ENCODE assay signal across 8 cellular contexts in genomic region chr12:754871-755562, GRCh38. TPM values are rescaled to one million over a fixed set of nuclear protein-coding genes. Genes with fewer than 3 reads are reported as not detected.
DNase-seq lines count a peak whose midpoint lies in the region; TF ChIP-seq lines count a peak whose summit lies in the region.

No MANE protein-coding gene starts in this region.

- H3K36me3 ChIP-seq in ascending aorta (no peaks in the 10 kb centered on the region), stomach smooth muscle (ENCODE audit: control insufficient read depth in 2 of 2, insufficient read depth in 2 of 2, low read length in 2 of 2) (no peaks in the 10 kb centered on the region)

- peak; percentile 40; the same call in 1 of the 2 replicates for TF ChIP-seq CTCF in GM12874 (IDR thresholded peaks at IDR 0.05; ENCODE audit: insufficient read depth, low read depth, low read length)
- peak; percentile 28 to 48 (median 33) for TF ChIP-seq CTCF in ascending aorta (IDR thresholded peaks at IDR 0.05)

- intact Hi-C loops in ascending aorta (cut with DNase I): loop anchor here (2.0 to 10.0 kb wide), 4 partner anchors 52 to 840 kb away; partner anchors contain the start of genes ERC1 and FBXL14

- peak overlapping the region; percentile 43 to 82 for H3K9ac ChIP-seq in stomach smooth muscle (ENCODE audit: low read length in 2 of 2)

- DNase-seq in AML-193 (lab: John Stamatoyannopoulos, UW) (peak; percentile 92 to 93), NOMO-1 treated with dmso at 0.1 percent for 144 hours (lab: John Stamatoyannopoulos, UW; ENCODE audit: unreplicated experiment) (peak; percentile 57), ascending aorta (ENCODE audit: low spot score in 2 of 2) (no peak), inferior parietal cortex (ENCODE audit: extremely low spot score) (peak; percentile 49), ureter (ENCODE audit: low spot score) (no peak)
- no peak for DNase-seq in activated CD8-positive, alpha-beta memory T cell treated with anti-CD3 and anti-CD28 coated beads, Interleukin-2, amount 50 U/mL, for 4 hours

- peak overlapping the region; percentile 98 to 99 for H3K27ac ChIP-seq in ascending aorta
- peak overlapping the region; percentile 3 for H3K27ac ChIP-seq in stomach smooth muscle (ENCODE audit: low read length)

- H3K4me1 ChIP-seq in ascending aorta (peaks cover 0 to 15% of the 10 kb centered on the region in 2 donors), stomach smooth muscle (ENCODE audit: control insufficient read depth, insufficient read depth, low read length) (peaks cover 23% of the 10 kb centered on the region)

- no peaks in the 10 kb centered on the region for H3K27me3 ChIP-seq in ascending aorta
- H3K27me3 ChIP-seq in stomach smooth muscle (ENCODE audit: control insufficient read depth in 1 of 2, insufficient read depth in 2 of 2, low read length in 2 of 2): no peaks in the 10 kb centered on the region

- no peaks in the 10 kb centered on the region for H3K9me3 ChIP-seq in ascending aorta
- no peaks in the 10 kb centered on the region for H3K9me3 ChIP-seq in stomach smooth muscle (ENCODE audit: control insufficient read depth in 2 of 2, low read length in 2 of 2)

- H3K4me3 ChIP-seq in ascending aorta: peak overlapping the region; percentile 83 to 90
- peak overlapping the region; percentile 86 to 88 for H3K4me3 ChIP-seq in stomach smooth muscle (ENCODE audit: low read length in 2 of 2)

RNA-seq across cellular contexts. Expression of gene WNK1, which starts 2.6 kb away (rescaled TPM):
- total RNA-seq in ascending aorta: 178 TPM
- total RNA-seq in ureter: 203 TPM

Comparison
In these comparisons a context has a peak if more than half of its experiments do, and no peak if none do; other contexts are left out.
1. DNase-seq: peak in AML-193 (2 of 2), NOMO-1 treated with dmso at 0.1 percent for 144 hours (single experiment) and inferior parietal cortex (single experiment); none in ascending aorta (0 of 2), ureter (single experiment) and activated CD8-positive, alpha-beta memory T cell treated with anti-CD3 and anti-CD28 coated beads, Interleukin-2, amount 50 U/mL, for 4 hours (single experiment).